Comparison of ENCODE assay signal across 1 cellular context in genomic region chr17:39204245-39204644, GRCh38.
TF ChIP-seq lines count a peak whose summit lies in the region.

No MANE protein-coding gene starts in this region.

TF ChIP-seq in H1, 55 proteins besides CTCF, POLR2A, EP300 and RAD21:
- TF ChIP-seq POLR2AphosphoS5 (IDR thresholded peaks at IDR 0.05; ENCODE audit: low read depth, low read length) (0 out of 2 replicates have a peak, but pooled peaks have one; percentile 67), JUN (IDR thresholded peaks at IDR 0.05; ENCODE audit: low read depth, low read length) (no peak), SIX5 (IDR thresholded peaks at IDR 0.05; ENCODE audit: low read depth, low read length) (no peak), TEAD4 (IDR thresholded peaks at IDR 0.05; ENCODE audit: low read depth, low read length) (no peak)
